In the genomic region with DNA sequence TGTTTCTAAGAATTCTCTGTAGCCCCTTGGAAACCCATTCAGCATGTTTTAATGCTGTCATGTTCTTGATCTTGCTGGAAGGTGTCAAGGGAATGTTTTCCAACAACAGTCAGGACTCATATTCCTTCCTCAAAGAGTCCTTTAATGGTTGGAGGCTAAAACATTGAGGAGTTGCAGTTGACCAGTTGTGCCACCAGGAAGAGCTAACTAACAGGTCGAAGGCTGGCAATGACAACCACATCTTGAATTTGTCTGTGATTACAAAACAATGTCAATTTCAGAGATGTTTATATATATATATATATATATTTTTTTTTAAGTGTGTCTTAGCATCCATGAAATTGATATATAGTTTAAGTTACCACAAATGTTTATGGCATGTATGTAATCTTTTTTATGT, we compare ENCODE assay signal across 14 cellular contexts.
DNase-seq lines count a peak whose midpoint lies in the region; ATAC-seq, FAIRE-seq and TF ChIP-seq lines count a peak whose summit lies in the region.
"Had no signal": no experiment of that assay in that cellular context is flagged by ENCODE, and none has a peak within 500 bp of the region (broad histone marks: within the 10 kb centered on the region; RNA-seq: fewer than 3 reads in every experiment).

No MANE protein-coding gene starts in this region.

- no peaks in the 10 kb centered on the region for H3K27me3 ChIP-seq in ovary
- H3K27me3 ChIP-seq: SJSA1, tibial nerve had no signal

- H3K4me3 ChIP-seq in A549 (no peak overlapping the region), WI38 (ENCODE audit: low read depth, low read length) (no peak overlapping the region), ovary (no peak overlapping the region)
- H3K4me3 ChIP-seq: SJSA1, tibial nerve had no signal

- DNase-seq in A549 (ENCODE audit: low read depth in 1 of 2, low spot score in 1 of 2) (peak; percentile 31 to 54), iris pigment epithelial cell (ENCODE audit: low read depth) (peak; percentile 15), NCI-H524 treated with DMSO at 0.1 percent for 48 hours (lab: John Stamatoyannopoulos, UW) (no peak), NCI-H446 treated with DMSO at 0.1 percent for 48 hours (lab: John Stamatoyannopoulos, UW) (no peak), cerebellum (ENCODE audit: low spot score) (no peak), ovary (no peak)
- DNase-seq: activated CD4-positive, alpha-beta T cell treated with anti-CD3 and anti-CD28 coated beads for 48 hours; activated naive CD4-positive, alpha-beta T cell; CD8-positive, alpha-beta memory T cell; NCI-H446 had no signal

- TF ChIP-seq CTCF in A549 (IDR thresholded peaks at IDR 0.05) (no peak; the same call in 1 of the 3 replicates), GM12873 (IDR thresholded peaks at IDR 0.05; ENCODE audit: insufficient read depth, low read depth, low read length, missing control alignments) (peak; percentile 28), WI38 (IDR thresholded peaks at IDR 0.05; ENCODE audit: low read depth, low read length) (0 out of 2 replicates have a peak, but pooled peaks have one; percentile 9), ovary (IDR thresholded peaks at IDR 0.05) (no peak)

- intact Hi-C loops in ovary (cut with DNase I): no loop called here

- H3K9me3 ChIP-seq in A549 (no peaks in the 10 kb centered on the region), ovary (no peaks in the 10 kb centered on the region)
- H3K9me3 ChIP-seq: SJSA1, tibial nerve had no signal

- CTCF ChIA-PET in A549 (lab: Yijun Ruan, JAX): interaction anchor here (0.7 to 8.4 kb wide), 4 partner anchors 9 to 1828 kb away, joined by 3 to 58 read pairs (median 7); no protein-coding TSS in a partner anchor

- no peak for TF ChIP-seq POLR2A in A549 (IDR thresholded peaks at IDR 0.05; ENCODE audit: low read length)
- no peak for TF ChIP-seq POLR2A in ovary (IDR thresholded peaks at IDR 0.05)

- H3K4me1 ChIP-seq in A549 (0 out of 3 replicates have a peak, but pooled peaks cover 2% of the 10 kb centered on the region), ovary (ENCODE audit: insufficient read depth) (no peaks in the 10 kb centered on the region)
- H3K4me1 ChIP-seq: SJSA1 had no signal

- no peak for FAIRE-seq in A549 (lab: Jason Lieb, UNC)

- no peak overlapping the region for H3K4me2 ChIP-seq in A549

- POLR2A ChIA-PET in A549 (lab: Yijun Ruan, JAX): no interaction called here

- TF ChIP-seq RAD21 in A549 (conservative IDR thresholded peaks at IDR 0.05 in 1 of 2, IDR thresholded peaks at IDR 0.05 in 1 of 2): peak in 1 of 2 experiments; percentile 37; a peak in 2 of 5 replicates

- 12% methylated on average over 1 of the region's 1 CpG for WGBS in A549 (ENCODE audit: missing lambda C conversion rate)
- 83 to 93% (median 90%) methylated on average over 1 of the region's 1 CpG for WGBS in ovary, 3 donors

- peak; percentile 54 to 81; a peak in 4 of 6 replicates for ATAC-seq in A549

- no peak for TF ChIP-seq EP300 in A549 (IDR thresholded peaks at IDR 0.05)
- no peak for TF ChIP-seq EP300 in ovary (IDR thresholded peaks at IDR 0.05)

- no peaks in the 10 kb centered on the region for H3K36me3 ChIP-seq in ovary
- H3K36me3 ChIP-seq: SJSA1, tibial nerve had no signal

- no peak overlapping the region for H3K27ac ChIP-seq in A549
- H3K27ac ChIP-seq in ovary: no peak overlapping the region
- H3K27ac ChIP-seq: SJSA1, tibial nerve had no signal

TF ChIP-seq in A549, 52 proteins besides CTCF, POLR2A, EP300 and RAD21:
- TF ChIP-seq ZFP36 (IDR thresholded peaks at IDR 0.05; ENCODE audit: borderline replicate concordance, partially characterized antibody) (no peak), FOXS1 (CRISPR knock-in tag; IDR thresholded peaks at IDR 0.05) (no peak), CEBPB (IDR thresholded peaks at IDR 0.05) (no peak), ZC3H11A (IDR thresholded peaks at IDR 0.05) (no peak), HOXA7 (CRISPR knock-in tag; IDR thresholded peaks at IDR 0.05) (no peak)
TF ChIP-seq in A549: peak in this region for 0.

Comparison
In these comparisons a context has a peak if more than half of its experiments do, and no peak if none do; other contexts are left out.
1. DNase-seq: peak in A549 (2 of 2) and iris pigment epithelial cell (single experiment); none in NCI-H524 treated with DMSO at 0.1 percent for 48 hours (single experiment), NCI-H446 treated with DMSO at 0.1 percent for 48 hours (single experiment), cerebellum (single experiment) and ovary (0 of 5).
2. CTCF ChIP-seq: peak in GM12873 (single experiment) and WI38 (single experiment); none in A549 (single experiment) and ovary (0 of 3).